ENCODE assay signal across 8 cellular contexts in genomic region chr17:2853111-2853721, GRCh38. TPM values are rescaled to one million over a fixed set of nuclear protein-coding genes. Genes with fewer than 3 reads are reported as not detected.
DNase-seq lines count a peak whose midpoint lies in the region; ATAC-seq and TF ChIP-seq lines count a peak whose summit lies in the region.

No MANE protein-coding gene starts in this region.

- no peak for TF ChIP-seq POLR2A in tibial nerve (IDR thresholded peaks at IDR 0.05)

- TF ChIP-seq EP300 in tibial nerve (IDR thresholded peaks at IDR 0.05), result no peak

- DNase-seq in NOMO-1 treated with DMSO at 0.1 percent for 48 hours (lab: John Stamatoyannopoulos, UW; ENCODE audit: unreplicated experiment) (peak; percentile 13), NOMO-1 treated with dmso at 0.1 percent for 144 hours (lab: John Stamatoyannopoulos, UW; ENCODE audit: unreplicated experiment) (no peak), mucosa of descending colon (peak; percentile 42 to 77 (median 64)), tibial nerve (ENCODE audit: low spot score in 2 of 2) (no peak), DMS153 treated with DMSO at 0.1 percent for 48 hours (lab: John Stamatoyannopoulos, UW; ENCODE audit: unreplicated experiment) (no peak)
- peak; percentile 42 for DNase-seq in activated CD4-positive, alpha-beta T cell treated with anti-CD3 and anti-CD28 coated beads, Interleukin-2, amount 50 U/mL, for 1 hour

- peak overlapping the region; percentile 60 for H3K9ac ChIP-seq in endocrine pancreas (ENCODE audit: control insufficient read depth, insufficient read depth, low read length)

- 0 to 1% methylated on average over 22 to 54 of the region's 76 CpGs for WGBS in tibial nerve, 2 donors

- no peaks in the 10 kb centered on the region for H3K4me1 ChIP-seq in endocrine pancreas (ENCODE audit: control insufficient read depth, insufficient read depth, low read length)
- H3K4me1 ChIP-seq in mucosa of descending colon (ENCODE audit: low read depth), result peaks cover 18% of the 10 kb centered on the region
- H3K4me1 ChIP-seq in tibial nerve, result peaks cover 0 to 42% (median 14%) of the 10 kb centered on the region in 4 donors

- H3K9me3 ChIP-seq in endocrine pancreas (ENCODE audit: control insufficient read depth, low read length), result no peaks in the 10 kb centered on the region
- no peaks in the 10 kb centered on the region for H3K9me3 ChIP-seq in mucosa of descending colon
- no peaks in the 10 kb centered on the region for H3K9me3 ChIP-seq in tibial nerve

- H3K27ac ChIP-seq in tibial nerve, result peak overlapping the region; percentile 27 to 84 (median 72)

- intact Hi-C loops in mucosa of descending colon (cut with DNase I, micrococcal nuclease), result no loop called here

- ATAC-seq in mucosa of descending colon, result peak; percentile 76
- no peak for ATAC-seq in GM21576 (IDR thresholded peaks at IDR 0.05; ENCODE audit: unreplicated experiment)

- no peak for TF ChIP-seq CTCF in mucosa of descending colon (IDR thresholded peaks at IDR 0.05)
- no peak for TF ChIP-seq CTCF in tibial nerve (IDR thresholded peaks at IDR 0.05)

- no peaks in the 10 kb centered on the region for H3K27me3 ChIP-seq in endocrine pancreas (ENCODE audit: control insufficient read depth, insufficient read depth, low read length)
- peaks cover 0 to 35% of the 10 kb centered on the region in 2 donors for H3K27me3 ChIP-seq in tibial nerve

- H3K36me3 ChIP-seq in endocrine pancreas (ENCODE audit: control insufficient read depth, insufficient read depth, low read length) (no peaks in the 10 kb centered on the region), mucosa of descending colon (ENCODE audit: low read depth) (no peaks in the 10 kb centered on the region), tibial nerve (no peaks in the 10 kb centered on the region)

- H3K4me3 ChIP-seq in endocrine pancreas (ENCODE audit: control insufficient read depth, insufficient read depth, low read length), result no peak overlapping the region
- H3K4me3 ChIP-seq in mucosa of descending colon, result peak overlapping the region; percentile 19
- H3K4me3 ChIP-seq in tibial nerve, result peak overlapping the region; percentile 38 to 74 (median 56)

RNA-seq across cellular contexts. Expression of gene RAP1GAP2, which starts 57.0 kb away (rescaled TPM):
- total RNA-seq in mucosa of descending colon (10 to 100 TPM; 26.6 to 45.3 (median 43.3) TPM), tibial nerve (10 to 100 TPM in 2 of 4 donors, 1 to 10 TPM in 2; 5.4 to 18.2 (median 11.9) TPM)

Comparison
In these comparisons a context has a peak if more than half of its experiments do, and no peak if none do; other contexts are left out.
1. DNase-seq: peak in NOMO-1 treated with DMSO at 0.1 percent for 48 hours (single experiment), activated CD4-positive, alpha-beta T cell treated with anti-CD3 and anti-CD28 coated beads, Interleukin-2, amount 50 U/mL, for 1 hour (single experiment) and mucosa of descending colon (3 of 3); none in NOMO-1 treated with dmso at 0.1 percent for 144 hours (single experiment), tibial nerve (0 of 2) and DMS153 treated with DMSO at 0.1 percent for 48 hours (single experiment).